19 cellular contexts compared by ENCODE assay signal in the genomic region with DNA sequence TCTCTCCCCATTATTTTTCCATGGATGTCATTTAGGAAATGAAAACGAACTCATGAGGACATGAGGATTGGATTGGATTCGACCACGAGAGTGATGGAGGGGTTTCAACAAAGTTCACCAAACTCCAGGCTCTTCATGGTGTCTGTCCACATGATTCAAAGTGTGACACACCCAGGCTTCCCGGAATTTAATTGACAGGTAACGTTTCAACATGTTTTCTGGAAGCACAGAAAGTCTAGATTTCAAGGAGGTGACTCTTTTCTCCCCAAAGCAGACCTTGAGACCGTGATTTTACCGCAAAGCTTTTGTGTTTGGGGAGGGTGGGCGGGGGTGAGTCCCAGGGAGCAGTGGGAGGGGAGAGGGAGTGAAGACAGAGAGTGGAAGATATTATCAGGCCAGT.
DNase-seq lines count a peak whose midpoint lies in the region; ATAC-seq and TF ChIP-seq lines count a peak whose summit lies in the region.
"Had no signal": no experiment of that assay in that cellular context is flagged by ENCODE, and none has a peak within 500 bp of the region (broad histone marks: within the 10 kb centered on the region; RNA-seq: fewer than 3 reads in every experiment).

No MANE protein-coding gene starts in this region.

- no peaks in the 10 kb centered on the region for H3K27me3 Mint-ChIP-seq in mesothelial cell of epicardium (ENCODE audit: low read depth)
- H3K27me3 Mint-ChIP-seq: B cell; CD4-positive, alpha-beta T cell; CD8-positive, alpha-beta memory T cell had no signal

- H3K4me1 Mint-ChIP-seq in mesothelial cell of epicardium = peaks cover 14% of the 10 kb centered on the region
- H3K4me1 Mint-ChIP-seq: CD14-positive monocyte had no signal

- peaks cover 18% of the 10 kb centered on the region for H3K36me3 Mint-ChIP-seq in mesothelial cell of epicardium

- H3K9me3 Mint-ChIP-seq in mesothelial cell of epicardium = no peaks in the 10 kb centered on the region
- H3K9me3 Mint-ChIP-seq: CD4-positive, alpha-beta T cell; CD8-positive, alpha-beta memory T cell; HFFc6 had no signal

- ATAC-seq in Right ventricle myocardium superior (ENCODE audit: poor library complexity) (no peak), GM18505 (IDR thresholded peaks at IDR 0.05; ENCODE audit: unreplicated experiment) (no peak), GM18873 (IDR thresholded peaks at IDR 0.05; ENCODE audit: low FRiP score, unreplicated experiment) (no peak)

- no peak for TF ChIP-seq CTCF in mesothelial cell of epicardium (IDR thresholded peaks at IDR 0.05; ENCODE audit: unreplicated experiment)

- peak; percentile 1 for DNase-seq in activated CD8-positive, alpha-beta memory T cell treated with anti-CD3 and anti-CD28 coated beads for 24 hours
- no peak for DNase-seq in activated CD8-positive, alpha-beta memory T cell treated with anti-CD3 and anti-CD28 coated beads, Interleukin-2, amount 50 U/mL, for 4 hours
- DNase-seq in epithelial cell of prostate (ENCODE audit: low read depth, low spot score) = no peak
- DNase-seq in mesothelial cell of epicardium (ENCODE audit: low spot score in 2 of 2, unreplicated experiment in 2 of 2) = no peak
- DNase-seq in Right ventricle myocardium superior = no peak
- DNase-seq: Calu3; CD4-positive, alpha-beta T cell; CD8-positive, alpha-beta memory T cell; DMS53; DMS79 treated with DMSO at 0.1 percent for 48 hours; GF-D8; GOT3; HFFc6 had no signal

- no peak overlapping the region for H3K4me3 Mint-ChIP-seq in mesothelial cell of epicardium
- H3K4me3 Mint-ChIP-seq: B cell; CD14-positive monocyte; CD4-positive, alpha-beta T cell; CD8-positive, alpha-beta memory T cell; HFFc6 had no signal

- peak overlapping the region; percentile 25 for H3K27ac Mint-ChIP-seq in mesothelial cell of epicardium
- H3K27ac Mint-ChIP-seq: B cell; CD4-positive, alpha-beta T cell; HFFc6 had no signal

- H3K27ac ChIP-seq in epithelial cell of prostate = peak overlapping the region; percentile 8
- H3K27ac ChIP-seq: 22Rv1; BLaER1 treated with 17β-estradiol and CSF1 and Interleukin-3, amounts not matched to agents 10 nM and 100 nM had no signal

- no peak for TF ChIP-seq POLR2A in GM18505 (IDR thresholded peaks at IDR 0.05; ENCODE audit: borderline replicate concordance, extremely low read depth, insufficient read depth, insufficient read length)

- intact Hi-C loops in Right ventricle myocardium superior (cut with DNase I) = loop anchor here (10.0 kb wide), 1 partner anchor 312 kb away; no protein-coding TSS in a partner anchor
